ENCODE assay signal across 15 cellular contexts in the genomic region with DNA sequence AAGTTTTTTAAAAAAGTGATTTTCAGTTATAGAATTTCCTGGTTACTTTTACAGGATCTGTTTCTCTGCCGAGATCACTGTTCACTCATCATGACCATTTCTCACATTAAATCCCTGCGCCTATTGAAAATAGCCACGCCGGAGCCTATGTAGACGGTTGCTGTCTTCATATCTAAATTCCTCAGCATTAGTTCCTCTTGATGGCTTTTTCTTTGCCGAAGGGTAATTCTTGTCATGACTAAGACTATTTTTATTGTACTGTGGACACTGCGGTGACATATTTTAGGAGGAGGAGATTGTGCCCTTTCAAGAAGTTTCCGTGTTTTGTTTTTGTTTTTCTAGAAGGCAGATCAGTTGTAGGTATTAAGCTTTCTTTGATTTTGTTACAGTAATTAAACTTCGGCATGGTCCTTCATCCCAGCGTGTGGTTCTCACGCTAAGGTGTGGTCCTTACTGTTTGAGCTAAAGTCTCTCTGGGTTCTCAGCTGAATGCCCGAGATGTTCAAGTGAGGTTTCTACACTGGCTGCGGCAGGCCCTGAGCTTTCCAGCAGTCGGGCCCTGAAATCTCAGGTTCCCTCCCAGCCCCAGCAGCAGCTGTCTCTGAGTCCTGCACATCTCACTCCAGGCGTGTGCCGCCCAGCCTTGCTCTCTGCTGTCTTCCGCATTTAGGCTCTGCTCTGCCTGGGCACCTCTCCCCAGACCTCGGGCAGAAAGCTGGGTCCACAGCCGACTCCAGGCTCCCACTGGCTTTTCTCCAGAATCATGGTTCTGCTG.
DNase-seq lines count a peak whose midpoint lies in the region; ATAC-seq and TF ChIP-seq lines count a peak whose summit lies in the region.
"Had no signal": no experiment of that assay in that cellular context is flagged by ENCODE, and none has a peak within 500 bp of the region (broad histone marks: within the 10 kb centered on the region; RNA-seq: fewer than 3 reads in every experiment).

No MANE protein-coding gene starts in this region.

- H3K27ac ChIP-seq in DND-41 (ENCODE audit: low read length) (no peak overlapping the region), OCI-LY1 (ENCODE audit: low read depth, low read length, poor library complexity, severe bottlenecking) (peak overlapping the region; percentile 85), coronary artery (no peak overlapping the region), ascending aorta (no peak overlapping the region)
- H3K27ac ChIP-seq: BLaER1 treated with 17β-estradiol and CSF1 and Interleukin-3, amounts not matched to agents 10 nM and 100 nM had no signal

- H3K36me3 Mint-ChIP-seq in osteocyte (ENCODE audit: unreplicated experiment), result no peaks in the 10 kb centered on the region
- H3K36me3 Mint-ChIP-seq: CD4-positive, CD25-positive, alpha-beta regulatory T cell; IgD-negative memory B cell had no signal

- H2AFZ ChIP-seq in DND-41 (ENCODE audit: low read depth, low read length) (0 out of 2 replicates have a peak overlapping the region, but pooled peaks have one; percentile 0), OCI-LY1 (ENCODE audit: low read length) (no peak overlapping the region)

- H3K79me2 ChIP-seq in DND-41 (ENCODE audit: insufficient read depth, low read length) (no peaks in the 10 kb centered on the region), OCI-LY1 (ENCODE audit: insufficient read depth, low read length) (peaks cover 4% of the 10 kb centered on the region; the same call in 1 of the 2 replicates)

- no peak overlapping the region for H3K4me3 Mint-ChIP-seq in osteocyte (ENCODE audit: unreplicated experiment)
- H3K4me3 Mint-ChIP-seq: CD4-positive, CD25-positive, alpha-beta regulatory T cell; H9; IgD-negative memory B cell had no signal

- H3K27me3 ChIP-seq in DND-41 (ENCODE audit: insufficient read depth, low read length, poor library complexity), result no peaks in the 10 kb centered on the region
- no peaks in the 10 kb centered on the region for H3K27me3 ChIP-seq in OCI-LY1 (ENCODE audit: insufficient read depth, low read length)
- no peaks in the 10 kb centered on the region for H3K27me3 ChIP-seq in ascending aorta
- no peaks in the 10 kb centered on the region for H3K27me3 ChIP-seq in H7 (ENCODE audit: control insufficient read depth, insufficient read depth, low read length)
- H3K27me3 ChIP-seq: BLaER1 treated with 17β-estradiol and CSF1 and Interleukin-3, amounts not matched to agents 10 nM and 100 nM had no signal

- no peak for ATAC-seq in DND-41 (ENCODE audit: insufficient read depth, low read depth)

- H3K4me2 ChIP-seq in DND-41 (ENCODE audit: insufficient read depth, low read length) (no peak overlapping the region), OCI-LY1 (ENCODE audit: low read length) (peak overlapping the region; percentile 43)
- H3K4me2 ChIP-seq: BLaER1 treated with 17β-estradiol and CSF1 and Interleukin-3, amounts not matched to agents 10 nM and 100 nM had no signal

- H3K36me3 ChIP-seq in DND-41 (ENCODE audit: insufficient read depth, low read length), result no peaks in the 10 kb centered on the region
- no peaks in the 10 kb centered on the region; the same call in 1 of the 2 replicates for H3K36me3 ChIP-seq in OCI-LY1 (ENCODE audit: insufficient read depth, low read length)
- no peaks in the 10 kb centered on the region for H3K36me3 ChIP-seq in ascending aorta
- no peaks in the 10 kb centered on the region for H3K36me3 ChIP-seq in H7 (replicated peaks; ENCODE audit: control insufficient read depth, insufficient read depth, low read length)
- H3K36me3 ChIP-seq: BLaER1 treated with 17β-estradiol and CSF1 and Interleukin-3, amounts not matched to agents 10 nM and 100 nM had no signal

- H3K9ac ChIP-seq in DND-41 (ENCODE audit: low read depth, low read length), result no peak overlapping the region
- H3K9ac ChIP-seq in OCI-LY1 (ENCODE audit: low read length), result peak overlapping the region; percentile 69; the same call in 1 of the 2 replicates
- H3K9ac ChIP-seq: BLaER1 treated with 17β-estradiol and CSF1 and Interleukin-3, amounts not matched to agents 10 nM and 100 nM had no signal

- H3K27me3 Mint-ChIP-seq in osteocyte (ENCODE audit: unreplicated experiment), result peaks cover 28% of the 10 kb centered on the region

- peaks cover 3% of the 10 kb centered on the region for H3K9me3 Mint-ChIP-seq in osteocyte (ENCODE audit: unreplicated experiment)

- no peak for DNase-seq in DND-41
- DNase-seq in coronary artery (ENCODE audit: low spot score), result peak; percentile 26
- DNase-seq in osteocyte (ENCODE audit: extremely low spot score, unreplicated experiment), result peak; percentile 66
- no peak for DNase-seq in ascending aorta (ENCODE audit: low spot score in 2 of 2)
- DNase-seq in H7, result no peak
- DNase-seq in COLO668 (lab: John Stamatoyannopoulos, UW; ENCODE audit: unreplicated experiment), result no peak
- DNase-seq in DMS153 treated with DMSO at 0.1 percent for 48 hours (lab: John Stamatoyannopoulos, UW; ENCODE audit: unreplicated experiment), result no peak
- DNase-seq: ACHN; CD4-positive, CD25-positive, alpha-beta regulatory T cell; DMS79 treated with DMSO at 0.1 percent for 48 hours; GF-D8; H9 had no signal

- no peak overlapping the region for H3K27ac Mint-ChIP-seq in osteocyte (ENCODE audit: unreplicated experiment)
- H3K27ac Mint-ChIP-seq: CD4-positive, CD25-positive, alpha-beta regulatory T cell; H9; IgD-negative memory B cell had no signal

- no peaks in the 10 kb centered on the region for H3K9me2 ChIP-seq in OCI-LY1 (ENCODE audit: low read depth, low read length)

- TF ChIP-seq CTCF in DND-41 (IDR thresholded peaks at IDR 0.05; ENCODE audit: borderline replicate concordance, extremely low read depth, low read length, poor library complexity, severe bottlenecking), result no peak
- no peak for TF ChIP-seq CTCF in OCI-LY1 (IDR thresholded peaks at IDR 0.05; ENCODE audit: low read length)
- no peak for TF ChIP-seq CTCF in coronary artery (IDR thresholded peaks at IDR 0.05)
- TF ChIP-seq CTCF in osteocyte (IDR thresholded peaks at IDR 0.05), result no peak
- TF ChIP-seq CTCF in ascending aorta (IDR thresholded peaks at IDR 0.05), result no peak

- intact Hi-C loops in ascending aorta (cut with DNase I), result no loop called here

- no peaks in the 10 kb centered on the region for H4K20me1 ChIP-seq in DND-41 (ENCODE audit: insufficient read depth, low read length)
- H4K20me1 ChIP-seq in OCI-LY1 (ENCODE audit: insufficient read depth, low read length), result no peaks in the 10 kb centered on the region
- H4K20me1 ChIP-seq: BLaER1 treated with 17β-estradiol and CSF1 and Interleukin-3, amounts not matched to agents 10 nM and 100 nM had no signal

- H3K4me1 ChIP-seq in DND-41 (ENCODE audit: insufficient read depth, low read length) (no peaks in the 10 kb centered on the region), OCI-LY1 (ENCODE audit: insufficient read depth, low read length, severe bottlenecking) (peaks cover 56% of the 10 kb centered on the region), ascending aorta (no peaks in the 10 kb centered on the region)
- H3K4me1 ChIP-seq: BLaER1 treated with 17β-estradiol and CSF1 and Interleukin-3, amounts not matched to agents 10 nM and 100 nM had no signal

- no peaks in the 10 kb centered on the region for H3K4me1 Mint-ChIP-seq in osteocyte (ENCODE audit: unreplicated experiment)
- H3K4me1 Mint-ChIP-seq: CD4-positive, CD25-positive, alpha-beta regulatory T cell; H9; IgD-negative memory B cell had no signal

- H3K4me3 ChIP-seq in DND-41 (ENCODE audit: low read depth in 1 of 2, low read length in 2 of 2), result no peak overlapping the region
- no peak overlapping the region for H3K4me3 ChIP-seq in OCI-LY1 (ENCODE audit: low read depth, low read length, poor library complexity, severe bottlenecking)
- H3K4me3 ChIP-seq in coronary artery, result no peak overlapping the region
- H3K4me3 ChIP-seq in ascending aorta, result no peak overlapping the region
- no peak overlapping the region for H3K4me3 ChIP-seq in H7 (ENCODE audit: insufficient read depth, low read depth, low read length)
- H3K4me3 ChIP-seq: BLaER1 treated with 17β-estradiol and CSF1 and Interleukin-3, amounts not matched to agents 10 nM and 100 nM had no signal

- peaks cover 8% of the 10 kb centered on the region for H3K9me3 ChIP-seq in DND-41 (ENCODE audit: insufficient read depth, low read length, severe bottlenecking)
- H3K9me3 ChIP-seq in OCI-LY1 (ENCODE audit: low read length), result peaks cover 3% of the 10 kb centered on the region; the same call in 1 of the 2 replicates
- H3K9me3 ChIP-seq in ascending aorta, result no peaks in the 10 kb centered on the region

- no peaks in the 10 kb centered on the region for H3F3A ChIP-seq in OCI-LY1 (ENCODE audit: insufficient read depth, low read length)

Comparison
In these comparisons a context has a peak if more than half of its experiments do, and no peak if none do; other contexts are left out.
1. DNase-seq: peak in coronary artery (single experiment) and osteocyte (single experiment); none in DND-41 (single experiment), ascending aorta (0 of 2), H7 (single experiment), COLO668 (single experiment) and DMS153 treated with DMSO at 0.1 percent for 48 hours (single experiment).